ENCODE assay signal across 24 cellular contexts in the genomic region with DNA sequence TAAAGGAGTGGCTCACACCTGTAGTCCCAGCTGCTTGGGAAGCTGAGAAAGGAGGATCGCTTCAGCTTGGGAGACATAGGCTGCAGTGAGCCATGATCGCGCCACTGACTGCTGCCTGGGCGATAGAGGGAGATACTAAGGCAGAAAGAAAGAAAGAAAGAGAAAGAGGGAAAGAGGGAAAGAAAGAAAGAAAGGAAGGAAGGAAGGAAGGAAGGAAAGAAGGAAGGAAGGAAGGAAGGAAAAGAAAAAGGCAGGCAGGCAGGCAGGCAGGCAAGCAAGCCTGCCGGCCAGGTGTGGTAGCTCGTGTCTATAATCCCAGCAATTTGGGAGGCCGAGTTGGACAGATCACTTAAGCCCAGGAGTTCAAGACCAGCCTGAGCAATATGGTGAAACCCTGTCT. TPM values are rescaled to one million over a fixed set of nuclear protein-coding genes. Genes with fewer than 3 reads are reported as not detected.
DNase-seq lines count a peak whose midpoint lies in the region; ATAC-seq and TF ChIP-seq lines count a peak whose summit lies in the region.
"Had no signal": no experiment of that assay in that cellular context is flagged by ENCODE, and none has a peak within 500 bp of the region (broad histone marks: within the 10 kb centered on the region; RNA-seq: fewer than 3 reads in every experiment).

No MANE protein-coding gene starts in this region.

- H3K9ac ChIP-seq in trophoblast cell (ENCODE audit: low read length): no peak overlapping the region
- H3K9ac ChIP-seq: BLaER1 treated with 17β-estradiol and CSF1 and Interleukin-3, amounts not matched to agents 10 nM and 100 nM had no signal

- H3K14ac ChIP-seq in trophoblast cell (ENCODE audit: low read length): no peak overlapping the region

- no peak overlapping the region for H2BK120ac ChIP-seq in trophoblast cell (ENCODE audit: insufficient read depth, low read length, poor library complexity)

- no peak overlapping the region for H3K23ac ChIP-seq in trophoblast cell (ENCODE audit: low read length)

- DNase-seq in activated naive CD8-positive, alpha-beta T cell treated with anti-CD3 and anti-CD28 coated beads for 36 hours: no peak
- no peak for DNase-seq in activated naive CD8-positive, alpha-beta T cell treated with anti-CD3 and anti-CD28 coated beads, Interleukin-2, amount 50 U/mL, for 24 hours
- DNase-seq in WTC11 (ENCODE audit: low spot score): no peak
- DNase-seq in trophoblast cell: no peak
- no peak for DNase-seq in NCI-H146 treated with DMSO at 0.1 percent for 48 hours (lab: John Stamatoyannopoulos, UW; ENCODE audit: unreplicated experiment)
- DNase-seq in Calu3: no peak
- DNase-seq: 8988T; ACHN; AML-193; BE2C; CD4-positive, alpha-beta T cell; CD8-positive, alpha-beta memory T cell; DMS53; DMS79 treated with DMSO at 0.1 percent for 48 hours; GF-D8; H9; HFFc6 had no signal

- intact Hi-C loops in Calu3 (cut with micrococcal nuclease; ENCODE audit: unreplicated experiment): no loop called here

- TF ChIP-seq CTCF in WTC11 (IDR thresholded peaks at IDR 0.05): no peak
- no peak for TF ChIP-seq CTCF in Calu3 (IDR thresholded peaks at IDR 0.05; ENCODE audit: unreplicated experiment)

- peak overlapping the region; percentile 30 for H3K27ac Mint-ChIP-seq in activated naive CD8-positive, alpha-beta T cell treated with anti-CD3 and anti-CD28 coated beads for 36 hours
- H3K27ac Mint-ChIP-seq in activated naive CD8-positive, alpha-beta T cell treated with anti-CD3 and anti-CD28 coated beads, Interleukin-2, amount 50 U/mL, for 24 hours: no peak overlapping the region
- H3K27ac Mint-ChIP-seq in WTC11 (peak overlapping the region; percentile 21; the same call in 1 of the 2 replicates), Calu3 (ENCODE audit: unreplicated experiment) (no peak overlapping the region)
- H3K27ac Mint-ChIP-seq: CD4-positive, alpha-beta T cell; GM23338; H9; HFFc6 had no signal

- H3K4me3 ChIP-seq in trophoblast cell (ENCODE audit: low read depth, low read length): no peak overlapping the region
- H3K4me3 ChIP-seq: A549; BLaER1 treated with 17β-estradiol and CSF1 and Interleukin-3, amounts not matched to agents 10 nM and 100 nM; GM23338 had no signal

- peak overlapping the region; percentile 84 for H4K91ac ChIP-seq in trophoblast cell (ENCODE audit: low read depth, low read length)

- H3K4me1 Mint-ChIP-seq in activated naive CD8-positive, alpha-beta T cell treated with anti-CD3 and anti-CD28 coated beads for 36 hours: no peaks in the 10 kb centered on the region
- no peaks in the 10 kb centered on the region for H3K4me1 Mint-ChIP-seq in activated naive CD8-positive, alpha-beta T cell treated with anti-CD3 and anti-CD28 coated beads, Interleukin-2, amount 50 U/mL, for 24 hours
- H3K4me1 Mint-ChIP-seq in WTC11 (no peaks in the 10 kb centered on the region), Calu3 (ENCODE audit: low read depth, unreplicated experiment) (no peaks in the 10 kb centered on the region)
- H3K4me1 Mint-ChIP-seq: CD14-positive monocyte; CD8-positive, alpha-beta memory T cell; GM23338 had no signal

- POLR2A ChIA-PET in WTC11 (lab: Charles Lee): interaction anchor here (0.6 kb wide), 1 partner anchor 467 kb away, joined by 4 read pairs; no protein-coding TSS in a partner anchor

- no CpG with 5 or more reads among the region's 7 CpGs for WGBS in trophoblast cell (ENCODE audit: extremely low coverage, insufficient coverage, insufficient read length)

- peaks cover 4% of the 10 kb centered on the region for H3K27me3 Mint-ChIP-seq in activated naive CD8-positive, alpha-beta T cell treated with anti-CD3 and anti-CD28 coated beads for 36 hours
- peaks cover 4% of the 10 kb centered on the region for H3K27me3 Mint-ChIP-seq in activated naive CD8-positive, alpha-beta T cell treated with anti-CD3 and anti-CD28 coated beads, Interleukin-2, amount 50 U/mL, for 24 hours
- H3K27me3 Mint-ChIP-seq in WTC11 (ENCODE audit: low read depth) (no peaks in the 10 kb centered on the region), Calu3 (ENCODE audit: unreplicated experiment) (no peaks in the 10 kb centered on the region)

- H3K79me2 ChIP-seq in trophoblast cell (ENCODE audit: control insufficient read depth, insufficient read depth, low read length, poor library complexity): no peaks in the 10 kb centered on the region

- H3K4me1 ChIP-seq in trophoblast cell (ENCODE audit: control insufficient read depth in 1 of 2, insufficient read depth in 2 of 2, low read length in 2 of 2): peaks cover 19 to 22% of the 10 kb centered on the region in 2 experiments
- H3K4me1 ChIP-seq: BE2C had no signal

- H2BK5ac ChIP-seq in trophoblast cell (ENCODE audit: low read depth, low read length, poor library complexity): no peak overlapping the region

- no peak overlapping the region for H3K4ac ChIP-seq in trophoblast cell (ENCODE audit: low read depth, low read length)

- no peaks in the 10 kb centered on the region for H3K9me3 Mint-ChIP-seq in activated naive CD8-positive, alpha-beta T cell treated with anti-CD3 and anti-CD28 coated beads for 36 hours
- peaks cover 9% of the 10 kb centered on the region for H3K9me3 Mint-ChIP-seq in activated naive CD8-positive, alpha-beta T cell treated with anti-CD3 and anti-CD28 coated beads, Interleukin-2, amount 50 U/mL, for 24 hours
- H3K9me3 Mint-ChIP-seq in WTC11 (peaks cover 7% of the 10 kb centered on the region), Calu3 (ENCODE audit: low read depth, unreplicated experiment) (no peaks in the 10 kb centered on the region)
- H3K9me3 Mint-ChIP-seq: CD4-positive, alpha-beta T cell; GM23338; HFFc6 had no signal

- ATAC-seq in activated naive CD8-positive, alpha-beta T cell treated with anti-CD3 and anti-CD28 coated beads, Interleukin-2, amount 50 U/mL, for 24 hours: no peak
- no peak for ATAC-seq in WTC11
- ATAC-seq: A549, GM23338, HCT116 had no signal

- H3K9me3 ChIP-seq in trophoblast cell (ENCODE audit: insufficient read depth, low read depth, low read length): no peaks in the 10 kb centered on the region
- H3K9me3 ChIP-seq: A549, BE2C had no signal

- peaks cover 5% of the 10 kb centered on the region for H3K79me1 ChIP-seq in trophoblast cell (ENCODE audit: low read length)

- peak overlapping the region; percentile 89 for H2BK12ac ChIP-seq in trophoblast cell (ENCODE audit: low read length)

- no peaks in the 10 kb centered on the region for H3K36me3 Mint-ChIP-seq in activated naive CD8-positive, alpha-beta T cell treated with anti-CD3 and anti-CD28 coated beads for 36 hours
- H3K36me3 Mint-ChIP-seq in activated naive CD8-positive, alpha-beta T cell treated with anti-CD3 and anti-CD28 coated beads, Interleukin-2, amount 50 U/mL, for 24 hours (ENCODE audit: low read depth): no peaks in the 10 kb centered on the region
- H3K36me3 Mint-ChIP-seq in WTC11: no peaks in the 10 kb centered on the region
- H3K36me3 Mint-ChIP-seq in Calu3 (ENCODE audit: insufficient read depth, unreplicated experiment): no peaks in the 10 kb centered on the region
- H3K36me3 Mint-ChIP-seq: CD14-positive monocyte had no signal

- H3K27me3 ChIP-seq in trophoblast cell (ENCODE audit: insufficient read depth, low read length): no peaks in the 10 kb centered on the region
- H3K27me3 ChIP-seq: BE2C; BLaER1 treated with 17β-estradiol and CSF1 and Interleukin-3, amounts not matched to agents 10 nM and 100 nM had no signal

- H3K36me3 ChIP-seq in trophoblast cell (ENCODE audit: control insufficient read depth in 1 of 2, insufficient read depth in 2 of 2, low read length in 2 of 2): no peaks in the 10 kb centered on the region
- H3K36me3 ChIP-seq: BE2C; BLaER1 treated with 17β-estradiol and CSF1 and Interleukin-3, amounts not matched to agents 10 nM and 100 nM had no signal

- peak overlapping the region; percentile 63 for H3K27ac ChIP-seq in trophoblast cell (ENCODE audit: low read depth, low read length)
- H3K27ac ChIP-seq: A549; BLaER1 treated with 17β-estradiol and CSF1 and Interleukin-3, amounts not matched to agents 10 nM and 100 nM had no signal

- no peak overlapping the region for H4K8ac ChIP-seq in trophoblast cell (ENCODE audit: low read depth, low read length)

- H3K4me3 Mint-ChIP-seq in activated naive CD8-positive, alpha-beta T cell treated with anti-CD3 and anti-CD28 coated beads for 36 hours: no peak overlapping the region
- no peak overlapping the region for H3K4me3 Mint-ChIP-seq in activated naive CD8-positive, alpha-beta T cell treated with anti-CD3 and anti-CD28 coated beads, Interleukin-2, amount 50 U/mL, for 24 hours
- H3K4me3 Mint-ChIP-seq in WTC11: no peak overlapping the region
- no peak overlapping the region for H3K4me3 Mint-ChIP-seq in Calu3 (ENCODE audit: low read depth, unreplicated experiment)
- H3K4me3 Mint-ChIP-seq: CD14-positive monocyte; CD4-positive, alpha-beta T cell; CD8-positive, alpha-beta memory T cell; GM23338; H9; HFFc6 had no signal

- CTCF ChIA-PET in WTC11 (lab: Charles Lee) (interaction anchor here (1.0 to 1.2 kb wide), 2 partner anchors 22 to 312 kb away, joined by 3 read pairs; no protein-coding TSS in a partner anchor), Calu3 (lab: Charles Lee) (interaction anchor here (1.2 kb wide), 1 partner anchor 8 kb away, joined by 7 read pairs; no protein-coding TSS in a partner anchor)

- H2AFZ ChIP-seq in trophoblast cell (ENCODE audit: insufficient read depth, low read length, poor library complexity): no peak overlapping the region
- H2AFZ ChIP-seq: GM23338 had no signal

- no peak overlapping the region for H4K12ac ChIP-seq in trophoblast cell (ENCODE audit: low read depth, low read length)

- H2AK5ac ChIP-seq in trophoblast cell (ENCODE audit: low read length): no peak overlapping the region

- no TSS peak for BruUV-seq in Calu3 (replicated peaks; lab: Mats Ljungman, UMichigan)

- no peak overlapping the region for H3K4me2 ChIP-seq in trophoblast cell (ENCODE audit: low read length)
- H3K4me2 ChIP-seq: A549; BLaER1 treated with 17β-estradiol and CSF1 and Interleukin-3, amounts not matched to agents 10 nM and 100 nM; GM23338 had no signal

- H3K18ac ChIP-seq in trophoblast cell (ENCODE audit: low read length): no peak overlapping the region

TF ChIP-seq in WTC11, 78 proteins besides CTCF, POLR2A, EP300 and RAD21 (continues in another document):
- TF ChIP-seq GABPB1 (CRISPR knock-in tag; IDR thresholded peaks at IDR 0.05): no peak
- TF ChIP-seq EMX1 (CRISPR knock-in tag; IDR thresholded peaks at IDR 0.05): no peak
- no peak for TF ChIP-seq USF1 (CRISPR knock-in tag; IDR thresholded peaks at IDR 0.05)
- TF ChIP-seq JUN (CRISPR knock-in tag; IDR thresholded peaks at IDR 0.05): no peak
- no peak for TF ChIP-seq GRHL2 (CRISPR knock-in tag; IDR thresholded peaks at IDR 0.05; ENCODE audit: insufficient replicate concordance, severe bottlenecking)

RNA-seq across cellular contexts. Expression of gene SLC28A1, which starts 15.3 kb away (rescaled TPM):
- not detected for total RNA-seq in activated naive CD8-positive, alpha-beta T cell treated with anti-CD3 and anti-CD28 coated beads for 36 hours
- total RNA-seq in WTC11 (2021): 0.14 to 0.16 TPM in 2 of 3 replicates, not detected in the other
- 0.35 and 0.42 TPM in 2 replicates for polyA plus RNA-seq in trophoblast cell (2013)
- 0.17 and 0.37 TPM in 2 replicates for total RNA-seq in Calu3 (2022)
- total RNA-seq: CD4-positive, alpha-beta T cell; CD8-positive, alpha-beta memory T cell; Daoy; G401; GM23338; HFFc6 had no signal
- polyA plus RNA-seq: CD14-positive monocyte; CD8-positive, alpha-beta memory T cell; GM23338 had no signal

Comparison
In these comparisons a context has a peak if more than half of its experiments do, and no peak if none do; other contexts are left out.
1. H3K27ac Mint-ChIP-seq: peak in activated naive CD8-positive, alpha-beta T cell treated with anti-CD3 and anti-CD28 coated beads for 36 hours (single experiment) and WTC11 (single experiment); none in activated naive CD8-positive, alpha-beta T cell treated with anti-CD3 and anti-CD28 coated beads, Interleukin-2, amount 50 U/mL, for 24 hours (single experiment) and Calu3 (single experiment).